4 cellular contexts compared by ENCODE assay signal in the genomic region with DNA sequence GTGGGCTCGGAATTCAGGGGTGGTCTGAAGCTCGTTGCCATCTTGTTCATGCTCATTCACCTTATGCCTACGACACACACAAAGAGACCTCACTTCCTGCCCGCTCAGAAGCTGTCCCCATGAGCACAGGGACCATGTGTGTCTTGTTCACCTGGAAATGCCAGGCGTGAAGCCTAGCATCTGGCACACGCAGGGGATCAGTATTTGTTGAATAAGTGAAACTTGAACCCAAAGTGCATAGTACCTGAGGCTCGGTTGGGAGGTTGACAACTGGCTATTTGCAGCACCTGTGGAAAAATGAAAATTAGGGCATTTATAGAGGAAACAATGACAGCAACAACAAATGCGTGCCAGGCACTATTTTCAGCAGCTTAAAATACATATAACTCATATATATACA. TPM values are rescaled to one million over a fixed set of nuclear protein-coding genes. Genes with fewer than 3 reads are reported as not detected.
"Had no signal": no experiment of that assay in that cellular context is flagged by ENCODE, and none has a peak within 500 bp of the region (broad histone marks: within the 10 kb centered on the region; RNA-seq: fewer than 3 reads in every experiment).

No MANE protein-coding gene starts in this region.

- DNase-seq: GDM1, GF-D8 had no signal

- ATAC-seq: GM12878 had no signal

RNA-seq across cellular contexts. Expression of a gene that starts 28.2 kb away (rescaled TPM):
- total RNA-seq: G401 had no signal

RNA-seq across cellular contexts. Expression of a gene that starts 32.5 kb away (rescaled TPM):
- total RNA-seq: G401 had no signal
